In genomic region chr2:47049502-47049901, GRCh38 we compare ENCODE assay signal across 21 cellular contexts.
DNase-seq lines count a peak whose midpoint lies in the region; ATAC-seq lines count a peak whose summit lies in the region.
"Had no signal": no experiment of that assay in that cellular context is flagged by ENCODE, and none has a peak within 500 bp of the region (broad histone marks: within the 10 kb centered on the region; RNA-seq: fewer than 3 reads in every experiment).

No MANE protein-coding gene starts in this region.

- no peak overlapping the region for H3K4me3 Mint-ChIP-seq in dendritic cell treated with granulocyte-macrophage colony-stimulating factor and Interleukin-4, amounts not matched to agents 40 ng/mL and 50 ng/mL, for 4 days
- H3K4me3 Mint-ChIP-seq: activated naive CD4-positive, alpha-beta T cell treated with anti-CD3 and anti-CD28 coated beads for 36 hours; mesothelial cell of epicardium; naive thymus-derived CD4-positive, alpha-beta T cell; T-helper 1 cell treated with Interleukin-12 subunit alpha and Interleukin-12 subunit beta and Interleukin-4 antibody, amounts not matched to agents 30 μg/mL and 1 μg/mL, for 36 hours; type B pancreatic cell had no signal

- H3K36me3 ChIP-seq in HUES64 (ENCODE audit: insufficient read depth, low read length) (peaks cover 15% of the 10 kb centered on the region; the same call in 1 of the 2 replicates), stomach smooth muscle (ENCODE audit: control insufficient read depth in 2 of 2, insufficient read depth in 2 of 2, low read length in 2 of 2) (peaks cover 21 to 41% of the 10 kb centered on the region in 2 donors)

- H3K4me1 Mint-ChIP-seq in dendritic cell treated with granulocyte-macrophage colony-stimulating factor and Interleukin-4, amounts not matched to agents 40 ng/mL and 50 ng/mL, for 4 days (ENCODE audit: low read depth): peaks cover 78% of the 10 kb centered on the region
- H3K4me1 Mint-ChIP-seq: mesothelial cell of epicardium had no signal

- H3K4me1 ChIP-seq in HUES64 (ENCODE audit: insufficient read depth, low read length) (peaks cover 6% of the 10 kb centered on the region; the same call in 1 of the 2 replicates), stomach smooth muscle (ENCODE audit: control insufficient read depth, insufficient read depth, low read length) (peaks cover 33% of the 10 kb centered on the region)

- H3K9ac ChIP-seq in HUES64 (ENCODE audit: low read depth, low read length) (no peak overlapping the region), stomach smooth muscle (ENCODE audit: low read length in 2 of 2) (peak overlapping the region in 1 of 2 donors; percentile 25)
- H3K9ac ChIP-seq: SK-N-SH had no signal

- H3K27me3 Mint-ChIP-seq in dendritic cell treated with granulocyte-macrophage colony-stimulating factor and Interleukin-4, amounts not matched to agents 40 ng/mL and 50 ng/mL, for 4 days: no peaks in the 10 kb centered on the region
- H3K27me3 Mint-ChIP-seq: naive thymus-derived CD4-positive, alpha-beta T cell; type B pancreatic cell had no signal

- peaks cover 100% of the 10 kb centered on the region for H3K36me3 Mint-ChIP-seq in dendritic cell treated with granulocyte-macrophage colony-stimulating factor and Interleukin-4, amounts not matched to agents 40 ng/mL and 50 ng/mL, for 4 days (ENCODE audit: low read depth)

- peak overlapping the region; percentile 8; the same call in 1 of the 2 replicates for H3K27ac ChIP-seq in HUES64 (ENCODE audit: low read depth, low read length)
- peak overlapping the region; percentile 67 for H3K27ac ChIP-seq in stomach smooth muscle (ENCODE audit: low read length)
- H3K27ac ChIP-seq: epithelial cell of prostate had no signal

- ATAC-seq in left lobe of liver (peak; percentile 23), HG03139 (IDR thresholded peaks at IDR 0.05; ENCODE audit: unreplicated experiment) (no peak)
- ATAC-seq: naive thymus-derived CD4-positive, alpha-beta T cell had no signal

- H3K27me3 ChIP-seq in HUES64 (ENCODE audit: insufficient read depth, low read length) (no peaks in the 10 kb centered on the region), stomach smooth muscle (ENCODE audit: control insufficient read depth in 1 of 2, insufficient read depth in 2 of 2, low read length in 2 of 2) (no peaks in the 10 kb centered on the region)

- H3K9me3 Mint-ChIP-seq in dendritic cell treated with granulocyte-macrophage colony-stimulating factor and Interleukin-4, amounts not matched to agents 40 ng/mL and 50 ng/mL, for 4 days: no peaks in the 10 kb centered on the region
- H3K9me3 Mint-ChIP-seq: activated naive CD4-positive, alpha-beta T cell treated with anti-CD3 and anti-CD28 coated beads for 36 hours; mesothelial cell of epicardium; naive thymus-derived CD4-positive, alpha-beta T cell; T-helper 1 cell treated with Interleukin-12 subunit alpha and Interleukin-12 subunit beta and Interleukin-4 antibody, amounts not matched to agents 30 μg/mL and 1 μg/mL, for 36 hours; type B pancreatic cell had no signal

- peak overlapping the region; percentile 62 for H3K27ac Mint-ChIP-seq in dendritic cell treated with granulocyte-macrophage colony-stimulating factor and Interleukin-4, amounts not matched to agents 40 ng/mL and 50 ng/mL, for 4 days
- H3K27ac Mint-ChIP-seq: activated naive CD4-positive, alpha-beta T cell treated with anti-CD3 and anti-CD28 coated beads for 36 hours; mesothelial cell of epicardium; T-helper 1 cell treated with Interleukin-12 subunit alpha and Interleukin-12 subunit beta and Interleukin-4 antibody, amounts not matched to agents 30 μg/mL and 1 μg/mL, for 36 hours; type B pancreatic cell had no signal

- H3K9me3 ChIP-seq in HUES64 (ENCODE audit: insufficient read depth, low read depth, low read length) (no peaks in the 10 kb centered on the region), stomach smooth muscle (ENCODE audit: control insufficient read depth in 2 of 2, low read length in 2 of 2) (no peaks in the 10 kb centered on the region)
- H3K9me3 ChIP-seq: SK-N-SH had no signal

- intact Hi-C loops in dendritic cell treated with granulocyte-macrophage colony-stimulating factor and Interleukin-4, amounts not matched to agents 40 ng/mL and 50 ng/mL, for 4 days (cut with micrococcal nuclease): no loop called here

- 88% methylated on average over 3 of the region's 3 CpGs for WGBS in HUES64

- no peak for DNase-seq in left lobe of liver (ENCODE audit: low spot score)
- DNase-seq in DMS53 treated with DMSO at 0.1 percent for 48 hours (lab: John Stamatoyannopoulos, UW; ENCODE audit: unreplicated experiment): no peak
- DNase-seq in mesenteric fat pad (ENCODE audit: low spot score): no peak
- DNase-seq: activated CD4-positive, alpha-beta T cell treated with anti-CD3 and anti-CD28 coated beads for 4 hours; activated naive CD4-positive, alpha-beta T cell treated with anti-CD3 and anti-CD28 coated beads for 36 hours; DND-41; effector CD8-positive, alpha-beta T cell; head of caudate nucleus; naive thymus-derived CD4-positive, alpha-beta T cell; NCI-H1436 treated with DMSO at 0.1 percent for 48 hours; occipital lobe; SK-N-SH; small intestine had no signal

- no peak overlapping the region for H3K4me3 ChIP-seq in HUES64 (ENCODE audit: low read length)
- H3K4me3 ChIP-seq in stomach smooth muscle (ENCODE audit: low read length in 2 of 2): no peak overlapping the region
